ENCODE assay signal across 18 cellular contexts in the genomic region with DNA sequence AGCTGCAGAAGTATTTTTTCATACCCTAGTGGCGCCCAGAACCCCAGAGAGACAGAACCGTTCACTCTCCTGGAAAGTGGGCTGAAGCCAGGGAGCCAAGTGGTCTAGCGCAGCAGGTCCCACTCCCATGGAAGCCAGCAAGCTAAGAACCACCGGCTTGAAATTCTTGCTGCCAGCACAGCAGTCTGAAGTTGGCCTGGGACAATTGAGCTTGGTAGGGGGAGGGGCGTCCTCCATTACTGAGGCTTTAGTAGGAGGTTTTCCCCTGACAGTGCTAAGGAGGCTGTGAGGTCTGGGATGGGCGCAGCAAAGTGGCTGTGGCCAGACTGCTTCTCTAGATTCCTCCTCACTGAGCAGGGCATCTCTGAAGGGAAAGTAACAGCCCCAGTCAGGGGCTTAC.
"Had no signal": no experiment of that assay in that cellular context is flagged by ENCODE, and none has a peak within 500 bp of the region (broad histone marks: within the 10 kb centered on the region; RNA-seq: fewer than 3 reads in every experiment).

No MANE protein-coding gene starts in this region.

- H3K27me3 ChIP-seq: left lung, right lobe of liver, stomach, thyroid gland had no signal

- H3K9me3 ChIP-seq: left lung, right lobe of liver, stomach, thyroid gland had no signal

- H3K27ac Mint-ChIP-seq: effector memory CD8-positive, alpha-beta T cell; natural killer cell; progenitor cell of endocrine pancreas; stimulated activated effector memory CD8-positive, alpha-beta T cell treated with anti-CD3 and anti-CD28 coated beads, Interleukin-12 subunit alpha, Interleukin-12 subunit beta, amount 100 ng/mL, for 72 hours; type B pancreatic cell had no signal

- H3K4me3 ChIP-seq: left lung, right lobe of liver, stomach, thyroid gland had no signal

- H3K4me3 Mint-ChIP-seq: effector memory CD8-positive, alpha-beta T cell; natural killer cell; stimulated activated effector memory CD8-positive, alpha-beta T cell treated with anti-CD3 and anti-CD28 coated beads, Interleukin-12 subunit alpha, Interleukin-12 subunit beta, amount 100 ng/mL, for 72 hours; type B pancreatic cell had no signal

- H3K27ac ChIP-seq: left lung, parathyroid adenoma, right lobe of liver, stomach, thyroid gland had no signal

- ATAC-seq: effector memory CD8-positive, alpha-beta T cell; left lung; natural killer cell; right lobe of liver; stimulated activated effector memory CD8-positive, alpha-beta T cell treated with anti-CD3 and anti-CD28 coated beads, Interleukin-12 subunit alpha, Interleukin-12 subunit beta, amount 100 ng/mL, for 72 hours had no signal

- H3K36me3 Mint-ChIP-seq: natural killer cell; stimulated activated effector memory CD8-positive, alpha-beta T cell treated with anti-CD3 and anti-CD28 coated beads, Interleukin-12 subunit alpha, Interleukin-12 subunit beta, amount 100 ng/mL, for 72 hours; type B pancreatic cell had no signal

- H3K36me3 ChIP-seq: left lung, right lobe of liver, stomach, thyroid gland had no signal

- H3K4me1 Mint-ChIP-seq: natural killer cell had no signal

- DNase-seq: cerebellar nuclear complex; cortex of kidney; effector memory CD8-positive, alpha-beta T cell; kidney; natural killer cell; right lobe of liver; small intestine; stimulated activated CD4-positive, alpha-beta T cell treated with anti-CD3 and anti-CD28 coated beads, Interleukin-12 subunit alpha, Interleukin-12 subunit beta, amount 100 ng/mL, for 4 hours; stimulated activated CD4-positive, alpha-beta T cell treated with anti-CD3 and anti-CD28 coated beads, Interleukin-1b, Interleukin-23, amount 100 ng/mL, for 48 hours; stimulated activated CD4-positive, alpha-beta T cell treated with anti-CD3 and anti-CD28 coated beads, Interleukin-4, amount 100 ng/mL, for 1 hour; stimulated activated naive CD4-positive, alpha-beta T cell treated with Interleukin-2 at 50 U/mL for 16 hours; stomach had no signal

- H3K27me3 Mint-ChIP-seq: effector memory CD8-positive, alpha-beta T cell; progenitor cell of endocrine pancreas; type B pancreatic cell had no signal

- H3K9ac ChIP-seq: parathyroid adenoma had no signal

- H3K4me1 ChIP-seq: left lung, parathyroid adenoma, right lobe of liver, stomach, thyroid gland had no signal

- H2AFZ ChIP-seq: parathyroid adenoma had no signal

- H3K79me2 ChIP-seq: parathyroid adenoma had no signal
